10 cellular contexts compared by ENCODE assay signal in the genomic region with DNA sequence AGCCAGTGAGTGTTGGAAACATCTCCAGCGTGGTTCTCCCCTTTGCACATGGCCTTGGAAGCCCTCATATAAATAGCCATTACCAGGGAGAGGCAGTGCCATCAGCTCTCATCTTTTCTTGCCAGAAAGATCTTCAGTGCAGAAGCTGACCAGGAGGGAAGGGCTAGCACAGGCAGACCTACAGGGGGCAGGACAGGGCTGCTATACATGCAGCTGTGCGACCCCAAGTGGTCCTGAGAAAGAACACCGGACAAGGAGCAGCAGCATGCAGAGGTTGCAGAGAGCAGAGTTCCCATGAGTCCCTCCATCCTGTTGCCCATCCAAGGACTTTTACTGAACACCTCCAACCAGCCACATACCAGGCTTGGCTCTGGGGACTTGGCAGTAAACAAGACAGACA. TPM values are rescaled to one million over a fixed set of nuclear protein-coding genes. Genes with fewer than 3 reads are reported as not detected.
A peak's percentile ranks its signal among the peaks of the same experiment; 100 is the strongest.
DNase-seq lines count a peak whose midpoint lies in the region; FAIRE-seq and TF ChIP-seq lines count a peak whose summit lies in the region.
"Had no signal": no experiment of that assay in that cellular context is flagged by ENCODE, and none has a peak within 500 bp of the region (broad histone marks: within the 10 kb centered on the region; RNA-seq: fewer than 3 reads in every experiment).

No MANE protein-coding gene starts in this region.

- H3K27me3 ChIP-seq in astrocyte (ENCODE audit: insufficient read depth, low read length), result no peaks in the 10 kb centered on the region
- H3K27me3 ChIP-seq in colonic mucosa, result no peaks in the 10 kb centered on the region

- H3K9me3 Mint-ChIP-seq in astrocyte (ENCODE audit: unreplicated experiment) (peaks cover 9% of the 10 kb centered on the region), nephron progenitor cell (no peaks in the 10 kb centered on the region)

- peaks cover 40% of the 10 kb centered on the region for H3K27me3 Mint-ChIP-seq in astrocyte (ENCODE audit: low read depth, unreplicated experiment)
- H3K27me3 Mint-ChIP-seq in nephron progenitor cell (ENCODE audit: low read depth, poor library complexity), result peaks cover 24% of the 10 kb centered on the region

- H3K79me2 ChIP-seq in astrocyte (ENCODE audit: insufficient read depth, low read length), result no peaks in the 10 kb centered on the region

- H3K27ac ChIP-seq in astrocyte (ENCODE audit: low read depth, low read length) (no peak overlapping the region), colonic mucosa (no peak overlapping the region)

- no peak overlapping the region for H3K4me3 Mint-ChIP-seq in astrocyte (ENCODE audit: unreplicated experiment)
- H3K4me3 Mint-ChIP-seq in nephron progenitor cell, result no peak overlapping the region

- no peaks in the 10 kb centered on the region for H3K9me3 ChIP-seq in astrocyte (ENCODE audit: insufficient read depth, low read depth, low read length)
- no peaks in the 10 kb centered on the region for H3K9me3 ChIP-seq in colonic mucosa

- H3K36me3 ChIP-seq in astrocyte (ENCODE audit: insufficient read depth, low read length) (no peaks in the 10 kb centered on the region), colonic mucosa (no peaks in the 10 kb centered on the region)

- H3K36me3 Mint-ChIP-seq in astrocyte (ENCODE audit: low read depth, unreplicated experiment), result no peaks in the 10 kb centered on the region
- no peaks in the 10 kb centered on the region for H3K36me3 Mint-ChIP-seq in nephron progenitor cell (ENCODE audit: low read depth)

- no peak for FAIRE-seq in astrocyte (lab: Jason Lieb, UNC)
- FAIRE-seq: colon had no signal

- H4K20me1 ChIP-seq in astrocyte (ENCODE audit: insufficient read depth, low read length), result no peaks in the 10 kb centered on the region

- H3K9ac ChIP-seq in astrocyte (ENCODE audit: low read length) (no peak overlapping the region), colonic mucosa (ENCODE audit: low read depth in 2 of 2, low read length in 2 of 2) (no peak overlapping the region)

- H3K4me1 Mint-ChIP-seq in astrocyte (ENCODE audit: low read depth, unreplicated experiment) (peaks cover 10% of the 10 kb centered on the region), nephron progenitor cell (peaks cover 5% of the 10 kb centered on the region)

- H2AFZ ChIP-seq in astrocyte (ENCODE audit: low read depth, low read length), result no peak overlapping the region

- intact Hi-C loops in colonic mucosa (cut with DNase I), result no loop called here

- H3K4me3 ChIP-seq in GM12875 (ENCODE audit: low read depth, low read length) (no peak overlapping the region), astrocyte (ENCODE audit: insufficient read depth, low read depth, low read length) (no peak overlapping the region), colonic mucosa (no peak overlapping the region)

- no peak overlapping the region for H3K4me2 ChIP-seq in astrocyte (ENCODE audit: low read length)

- H3K27ac Mint-ChIP-seq in astrocyte (ENCODE audit: unreplicated experiment) (no peak overlapping the region), nephron progenitor cell (no peak overlapping the region)

- DNase-seq in HuH-7 (ENCODE audit: low spot score) (peak; percentile 61), astrocyte (ENCODE audit: low read depth) (no peak), nephron progenitor cell (peak; percentile 60), anterior cingulate cortex (lab: John Stamatoyannopoulos, UW) (no peak), ureter (ENCODE audit: low spot score) (no peak), GM19238 (ENCODE audit: insufficient read length, low spot score) (no peak), colonic mucosa (no peak)

- TF ChIP-seq CTCF in GM12875 (IDR thresholded peaks at IDR 0.05; ENCODE audit: borderline replicate concordance, insufficient read depth, low read depth, low read length), result peak; percentile 48; the same call in 1 of the 2 replicates
- peak; percentile 35 for TF ChIP-seq CTCF in astrocyte (IDR thresholded peaks at IDR 0.05; ENCODE audit: insufficient read depth, low read depth, low read length)
- TF ChIP-seq CTCF in nephron progenitor cell (IDR thresholded peaks at IDR 0.05), result peak; percentile 72
- no peak for TF ChIP-seq CTCF in colonic mucosa (IDR thresholded peaks at IDR 0.05)

- H3K4me1 ChIP-seq in astrocyte (ENCODE audit: insufficient read depth, low read length), result no peaks in the 10 kb centered on the region
- no peaks in the 10 kb centered on the region for H3K4me1 ChIP-seq in colonic mucosa

RNA-seq across cellular contexts. Expression of a gene that starts 17.1 kb away (rescaled TPM):
- total RNA-seq in astrocyte, result 0.48 and 0.75 TPM in 2 replicates
- total RNA-seq in ureter, result 2.7 TPM
- total RNA-seq in colonic mucosa, result under 1 TPM; 0.30 to 0.37 TPM
- total RNA-seq: lung microvascular endothelial cell had no signal

Comparison
In these comparisons a context has a peak if more than half of its experiments do, and no peak if none do; other contexts are left out.
1. DNase-seq: peak in HuH-7 (single experiment) and nephron progenitor cell (single experiment); none in astrocyte (single experiment), anterior cingulate cortex (0 of 58), ureter (single experiment), GM19238 (single experiment) and colonic mucosa (single experiment).